Comparison of ENCODE assay signal across 8 cellular contexts in the genomic region with DNA sequence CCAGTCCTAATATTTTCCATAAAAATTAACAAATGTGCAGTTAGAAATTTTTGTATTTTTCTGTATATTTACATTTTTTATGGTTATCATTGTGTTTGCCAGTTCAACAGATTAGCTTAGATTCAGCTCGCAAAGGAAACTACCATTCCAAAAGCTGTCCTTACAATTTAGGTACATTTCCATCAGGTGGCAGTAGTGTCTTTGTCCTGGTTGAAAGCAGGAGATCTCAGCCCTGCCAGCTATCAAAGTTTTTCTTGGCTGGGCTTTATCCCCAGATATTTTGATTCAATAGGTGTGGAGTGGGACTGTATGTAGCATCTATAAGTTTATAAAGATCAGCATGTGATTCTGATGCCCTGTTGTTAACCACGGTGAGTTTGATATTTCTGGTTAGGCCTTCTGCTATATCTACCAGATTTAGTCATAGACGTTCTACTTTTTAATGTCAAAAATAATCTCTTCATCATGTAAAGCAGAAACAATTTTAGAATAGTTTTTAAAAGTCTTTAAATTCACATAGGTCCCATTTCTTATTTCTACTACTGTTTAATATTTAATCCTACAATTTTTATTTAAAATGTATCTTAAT. TPM values are rescaled to one million over a fixed set of nuclear protein-coding genes. Genes with fewer than 3 reads are reported as not detected.
DNase-seq lines count a peak whose midpoint lies in the region; ATAC-seq and TF ChIP-seq lines count a peak whose summit lies in the region.
"Had no signal": no experiment of that assay in that cellular context is flagged by ENCODE, and none has a peak within 500 bp of the region (broad histone marks: within the 10 kb centered on the region; RNA-seq: fewer than 3 reads in every experiment).

No MANE protein-coding gene starts in this region.

- no peaks in the 10 kb centered on the region for H3K36me3 Mint-ChIP-seq in activated CD8-positive, alpha-beta memory T cell treated with anti-CD3 and anti-CD28 coated beads, Interleukin-2, amount 10 ng/mL, durations not matched to agents 7 days and 5 days

- no peaks in the 10 kb centered on the region for H3K9me3 ChIP-seq in mucosa of descending colon

- no peak overlapping the region for H3K27ac ChIP-seq in VCaP
- H3K27ac ChIP-seq: SK-N-MC had no signal

- CTCF ChIA-PET in activated CD8-positive, alpha-beta memory T cell treated with anti-CD3 and anti-CD28 coated beads, Interleukin-2, amount 10 ng/mL, durations not matched to agents 7 days and 5 days (lab: Charles Lee): interaction anchor here (0.8 kb wide), 1 partner anchor 18 kb away, joined by 3 read pairs; no protein-coding TSS in a partner anchor

- ATAC-seq in mucosa of descending colon: peak; percentile 77
- no peak for ATAC-seq in activated CD8-positive, alpha-beta memory T cell treated with anti-CD3 and anti-CD28 coated beads, Interleukin-2, amount 10 ng/mL, durations not matched to agents 7 days and 5 days

- TF ChIP-seq CTCF in GM12872 (IDR thresholded peaks at IDR 0.05; ENCODE audit: insufficient read depth, low read depth, low read length) (peak; percentile 32; the same call in 1 of the 3 replicates), VCaP (conservative IDR thresholded peaks at IDR 0.05) (peak; percentile 76), mucosa of descending colon (IDR thresholded peaks at IDR 0.05) (no peak)

- no peak overlapping the region for H3K4me3 Mint-ChIP-seq in activated CD8-positive, alpha-beta memory T cell treated with anti-CD3 and anti-CD28 coated beads, Interleukin-2, amount 10 ng/mL, durations not matched to agents 7 days and 5 days

- H3K9me3 Mint-ChIP-seq in activated CD8-positive, alpha-beta memory T cell treated with anti-CD3 and anti-CD28 coated beads, Interleukin-2, amount 10 ng/mL, durations not matched to agents 7 days and 5 days (ENCODE audit: low read depth): no peaks in the 10 kb centered on the region

- no peaks in the 10 kb centered on the region for H3K4me1 ChIP-seq in mucosa of descending colon (ENCODE audit: low read depth)

- no peak overlapping the region for H3K27ac Mint-ChIP-seq in activated CD8-positive, alpha-beta memory T cell treated with anti-CD3 and anti-CD28 coated beads, Interleukin-2, amount 10 ng/mL, durations not matched to agents 7 days and 5 days

- no peaks in the 10 kb centered on the region for H3K4me1 Mint-ChIP-seq in activated CD8-positive, alpha-beta memory T cell treated with anti-CD3 and anti-CD28 coated beads, Interleukin-2, amount 10 ng/mL, durations not matched to agents 7 days and 5 days

- DNase-seq in Kasumi-1 (lab: John Stamatoyannopoulos, UW) (peak; percentile 11 to 37), mucosa of descending colon (peak in 1 of 3 donors; percentile 42), anterior cingulate cortex (lab: John Stamatoyannopoulos, UW) (no peak)
- no peak for DNase-seq in activated CD8-positive, alpha-beta memory T cell treated with anti-CD3 and anti-CD28 coated beads, Interleukin-2, amount 10 ng/mL, durations not matched to agents 7 days and 5 days
- no peak for DNase-seq in activated CD4-positive, CD25-positive, alpha-beta regulatory T cell treated with anti-CD3 and anti-CD28 coated beads, Interleukin-2, amount 50 U/mL, for 72 hours

- no peak overlapping the region for H3K4me3 ChIP-seq in mucosa of descending colon
- H3K4me3 ChIP-seq: SK-N-MC had no signal

- intact Hi-C loops in mucosa of descending colon (cut with DNase I, micrococcal nuclease): no loop called here

- no peaks in the 10 kb centered on the region for H3K36me3 ChIP-seq in mucosa of descending colon (ENCODE audit: low read depth)

- peaks cover 3% of the 10 kb centered on the region for H3K27me3 Mint-ChIP-seq in activated CD8-positive, alpha-beta memory T cell treated with anti-CD3 and anti-CD28 coated beads, Interleukin-2, amount 10 ng/mL, durations not matched to agents 7 days and 5 days

RNA-seq across cellular contexts. Expression of gene ICA1, which starts 15.5 kb away (rescaled TPM):
- 10 to 100 TPM; 18.7 to 59.9 (median 41.9) TPM for total RNA-seq in mucosa of descending colon
- total RNA-seq in activated CD8-positive, alpha-beta memory T cell treated with anti-CD3 and anti-CD28 coated beads, Interleukin-2, amount 10 ng/mL, durations not matched to agents 7 days and 5 days: 1 to 10 TPM; 2.7 to 3.4 TPM

Comparison
In these comparisons a context has a peak if more than half of its experiments do, and no peak if none do; other contexts are left out.
1. DNase-seq: peak in Kasumi-1 (2 of 2); none in activated CD8-positive, alpha-beta memory T cell treated with anti-CD3 and anti-CD28 coated beads, Interleukin-2, amount 10 ng/mL, durations not matched to agents 7 days and 5 days (single experiment), anterior cingulate cortex (0 of 58) and activated CD4-positive, CD25-positive, alpha-beta regulatory T cell treated with anti-CD3 and anti-CD28 coated beads, Interleukin-2, amount 50 U/mL, for 72 hours (single experiment).
2. RNA of gene ICA1, which starts 15.5 kb away (total RNA-seq): 18.7 to 59.9 TPM in mucosa of descending colon; 2.7 to 3.4 TPM in activated CD8-positive, alpha-beta memory T cell treated with anti-CD3 and anti-CD28 coated beads, Interleukin-2, amount 10 ng/mL, durations not matched to agents 7 days and 5 days; every median in the first group is over 4 times any median in the second.